1 cellular context compared by ENCODE assay signal in the genomic region with DNA sequence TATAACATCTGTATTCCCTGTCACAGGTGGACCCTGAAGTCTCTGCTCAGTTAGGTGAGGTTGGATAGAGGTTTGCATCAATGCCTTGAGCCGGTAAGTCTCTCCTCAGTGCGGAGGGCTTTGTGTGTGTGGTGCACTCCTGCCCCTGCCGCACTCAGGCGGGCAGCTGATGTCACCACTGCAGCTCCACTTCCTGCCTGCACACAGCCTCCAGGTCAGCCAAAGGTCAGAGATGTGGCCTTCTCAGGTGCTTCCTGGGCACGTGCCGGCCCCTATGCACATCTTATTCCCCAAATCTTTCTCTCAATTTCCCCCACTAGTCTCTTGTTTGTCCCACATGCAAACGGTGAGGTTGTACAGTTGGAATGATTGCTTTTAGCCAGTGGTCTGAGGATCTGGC.
TF ChIP-seq lines count a peak whose summit lies in the region.

No MANE protein-coding gene starts in this region.

TF ChIP-seq in GM12878, 131 proteins besides CTCF, POLR2A, EP300 and RAD21:
- TF ChIP-seq BHLHE40 (IDR thresholded peaks at IDR 0.05; ENCODE audit: borderline replicate concordance in 1 of 2, low read depth in 2 of 2, low read length in 1 of 2) (peak; percentile 85 to 87), NR2F1 (conservative IDR thresholded peaks at IDR 0.05) (peak; percentile 52; the same call in 1 of the 2 replicates)
